18 cellular contexts compared by ENCODE assay signal in the genomic region with DNA sequence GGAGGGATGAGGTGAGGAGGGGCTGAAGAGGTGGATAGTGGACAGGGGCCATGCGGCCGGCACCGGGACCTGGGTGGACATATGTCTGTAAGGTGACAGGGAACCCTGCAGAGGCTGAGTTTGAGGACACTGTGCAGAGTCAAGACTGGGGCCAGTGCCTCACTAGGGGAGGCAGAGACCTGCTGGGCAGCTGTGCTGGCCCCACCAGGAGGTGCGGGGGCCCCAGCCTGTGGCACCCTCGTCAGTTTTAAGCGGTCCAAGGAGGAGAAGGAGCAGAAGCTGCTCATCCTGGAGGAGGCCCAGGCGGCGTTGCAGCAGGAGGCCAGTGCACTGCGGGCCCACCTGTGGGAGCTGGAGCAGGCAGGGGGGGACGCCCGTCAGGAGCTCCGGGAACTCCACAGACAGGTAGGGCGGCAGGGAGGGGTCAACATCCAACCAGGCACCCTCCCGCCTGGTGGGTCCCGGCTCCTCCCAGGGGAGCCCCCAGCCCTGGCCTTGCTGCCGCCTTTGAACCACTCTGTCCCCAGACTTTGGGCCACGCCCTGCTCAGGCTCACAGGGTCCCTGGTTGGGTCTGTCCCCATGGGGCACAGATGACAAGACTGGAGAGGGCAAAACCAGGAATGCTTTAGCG. TPM values are rescaled to one million over a fixed set of nuclear protein-coding genes. Genes with fewer than 3 reads are reported as not detected.
DNase-seq lines count a peak whose midpoint lies in the region; ATAC-seq and TF ChIP-seq lines count a peak whose summit lies in the region.
"Had no signal": no experiment of that assay in that cellular context is flagged by ENCODE, and none has a peak within 500 bp of the region (broad histone marks: within the 10 kb centered on the region; RNA-seq: fewer than 3 reads in every experiment).

No MANE protein-coding gene starts in this region.

- no peaks in the 10 kb centered on the region for H3K36me3 ChIP-seq in left lung
- H3K36me3 ChIP-seq: cardiac muscle cell had no signal

- no peak overlapping the region for H4K5ac ChIP-seq in H9 (ENCODE audit: insufficient read length, low read depth, low read length)

- intact Hi-C loops in left lung (cut with DNase I) (no loop called here), posterior vena cava (cut with DNase I) (loop anchor here in 1 of 2 donors (1.0 kb wide), 1 partner anchor 39 kb away; no protein-coding TSS in a partner anchor)

- no peaks in the 10 kb centered on the region for H3K27me3 ChIP-seq in H9 (ENCODE audit: insufficient read depth, low read length)
- H3K27me3 ChIP-seq in left lung = no peaks in the 10 kb centered on the region
- H3K27me3 ChIP-seq: cardiac muscle cell had no signal

- H2BK5ac ChIP-seq in H9 (ENCODE audit: insufficient read length, low read length) = no peak overlapping the region

- H2BK15ac ChIP-seq in H9 (ENCODE audit: low read depth, low read length) = no peak overlapping the region

- no peak overlapping the region for H3K56ac ChIP-seq in H9 (ENCODE audit: insufficient read length, low read depth, low read length)

- DNase-seq in H9 (peak; percentile 14), NB4 (ENCODE audit: low read depth) (peak; percentile 15), left lung (peak; percentile 32 to 74), posterior vena cava (ENCODE audit: low spot score) (peak; percentile 78), SHP77 (lab: John Stamatoyannopoulos, UW) (no peak), hypothalamus (lab: John Stamatoyannopoulos, UW) (no peak), amniotic stem cell (lab: John Stamatoyannopoulos, UW) (no peak)
- DNase-seq: activated CD4-positive, alpha-beta T cell treated with anti-CD3 and anti-CD28 coated beads, Interleukin-2, amount 50 U/mL, for 1 hour; NCI-H2081 treated with DMSO at 0.1 percent for 48 hours; NCI-H510A treated with DMSO at 0.1 percent for 48 hours; nucleus accumbens; SIG-M5; stimulated activated CD4-positive, alpha-beta T cell treated with anti-CD3 and anti-CD28 coated beads, Interleukin-2, amount 100 ng/mL, for 24 hours had no signal

- no peak overlapping the region for H2BK20ac ChIP-seq in H9 (ENCODE audit: low read depth, low read length, poor library complexity, severe bottlenecking)

- no peak overlapping the region for H2AFZ ChIP-seq in H9 (ENCODE audit: low read length)

- no peak overlapping the region for H3K18ac ChIP-seq in H9 (ENCODE audit: insufficient read length, low read depth, low read length)

- H4K20me1 ChIP-seq in H9 (ENCODE audit: control insufficient read depth, insufficient read depth, insufficient read length) = no peaks in the 10 kb centered on the region

- peak overlapping the region in 1 of 3 experiments; percentile 27; a peak in 2 of 7 replicates for H3K27ac Mint-ChIP-seq in H9
- H3K27ac Mint-ChIP-seq: mesothelial cell of epicardium had no signal

- H4K8ac ChIP-seq in H9 (replicated peaks; ENCODE audit: insufficient read length, low read depth, low read length) = no peak overlapping the region

- no peaks in the 10 kb centered on the region for H3K9me3 Mint-ChIP-seq in H9
- H3K9me3 Mint-ChIP-seq: mesothelial cell of epicardium had no signal

- TF ChIP-seq POLR2A in NB4 (IDR thresholded peaks at IDR 0.05; ENCODE audit: extremely low read depth, insufficient read length) = no peak

- no peak overlapping the region for H2AK5ac ChIP-seq in H9 (ENCODE audit: insufficient read length, low read length)

- TF ChIP-seq CTCF in H9 (conservative IDR thresholded peaks at IDR 0.05) = no peak
- TF ChIP-seq CTCF in NB4 (IDR thresholded peaks at IDR 0.05; ENCODE audit: low read depth, low read length) = no peak
- TF ChIP-seq CTCF in left lung (IDR thresholded peaks at IDR 0.05) = no peak

- no peaks in the 10 kb centered on the region for H3K23me2 ChIP-seq in H9 (ENCODE audit: insufficient read length, low read depth, low read length, poor library complexity, severe bottlenecking)

- H3K9ac ChIP-seq in H9 (ENCODE audit: extremely low read depth, insufficient read length, low read length) = no peak overlapping the region

- no CpG with 5 or more reads among the region's 18 CpGs for WGBS in H9 (ENCODE audit: extremely low coverage, insufficient read length, low lambda C conversion rate)

- H3K79me2 ChIP-seq in H9 (ENCODE audit: insufficient read depth, low read length) = no peaks in the 10 kb centered on the region

- no peak overlapping the region for H3K4me2 ChIP-seq in H9 (ENCODE audit: insufficient read depth, insufficient read length, low read length)

- no peak overlapping the region for H3K4me3 Mint-ChIP-seq in H9
- H3K4me3 Mint-ChIP-seq: mesothelial cell of epicardium had no signal

- H3K9me3 ChIP-seq in H9 (ENCODE audit: control insufficient read depth, low read depth, low read length) (no peaks in the 10 kb centered on the region), left lung (no peaks in the 10 kb centered on the region)

- no peak overlapping the region for H3K4ac ChIP-seq in H9 (ENCODE audit: low read depth, low read length)

- H3K23ac ChIP-seq in H9 (ENCODE audit: insufficient read length, low read depth, low read length) = no peak overlapping the region

- no peaks in the 10 kb centered on the region for H3K79me1 ChIP-seq in H9 (ENCODE audit: insufficient read depth, low read depth, low read length, poor library complexity, severe bottlenecking)

- H3K4me1 Mint-ChIP-seq in H9 = peaks cover 3 to 4% of the 10 kb centered on the region in 2 experiments; a peak in 3 of 4 replicates
- H3K4me1 Mint-ChIP-seq: mesothelial cell of epicardium had no signal

- no peak overlapping the region for H2BK120ac ChIP-seq in H9 (ENCODE audit: low read depth, low read length, poor library complexity, severe bottlenecking)

- no peak overlapping the region for H4K91ac ChIP-seq in H9 (ENCODE audit: insufficient read length, low read depth, low read length)

- no peak overlapping the region for H3T11ph ChIP-seq in H9 (ENCODE audit: low read length)

- no peak overlapping the region for H3K27ac ChIP-seq in H9 (ENCODE audit: insufficient read length, low read depth, low read length)
- no peak overlapping the region for H3K27ac ChIP-seq in left lung
- H3K27ac ChIP-seq: cardiac muscle cell had no signal

- no peaks in the 10 kb centered on the region; the same call in 1 of the 2 replicates for H3K4me1 ChIP-seq in H9 (ENCODE audit: insufficient read depth, low read length)
- peaks cover 0 to 27% of the 10 kb centered on the region in 2 donors for H3K4me1 ChIP-seq in left lung

- H2BK12ac ChIP-seq in H9 (ENCODE audit: insufficient read length, low read depth, low read length) = no peak overlapping the region

- no peak overlapping the region for H3K14ac ChIP-seq in H9 (ENCODE audit: insufficient read depth, low read length)

- no peaks in the 10 kb centered on the region for H3K27me3 Mint-ChIP-seq in H9 (ENCODE audit: low read depth)

- H3K4me3 ChIP-seq in NB4 (ENCODE audit: low read depth, low read length) (no peak overlapping the region), left lung (no peak overlapping the region)
- H3K4me3 ChIP-seq: cardiac muscle cell had no signal

- H3K36me3 Mint-ChIP-seq in H9 (ENCODE audit: insufficient read depth in 1 of 3, low read depth in 3 of 3) = no peaks in the 10 kb centered on the region
- H3K36me3 Mint-ChIP-seq: mesothelial cell of epicardium had no signal

- no peak for ATAC-seq in left lung

RNA-seq across cellular contexts. Expression of a gene that starts 34.1 kb away (rescaled TPM):
- total RNA-seq in H9 (2021) = 1.8 and 2.5 TPM in 2 replicates
- total RNA-seq in left lung = 10 to 100 TPM; 36.4 to 48.2 TPM
- total RNA-seq in posterior vena cava = 10 to 100 TPM; 39.7 to 62.7 TPM

RNA-seq across cellular contexts. Expression of a gene that starts 58.2 kb away (rescaled TPM):
- total RNA-seq in H9 (2021) = not detected in 2 replicates
- 1 to 10 TPM in 1 of 2 donors, under 1 TPM in 1; 0.32 to 2.3 TPM for total RNA-seq in left lung
- under 1 TPM in 1 of 2 donors, not detected in 1; 0.09 TPM for total RNA-seq in posterior vena cava
- total RNA-seq: cardiac muscle cell, G401, glomerular endothelial cell, H4 had no signal

Comparison
In these comparisons a context has a peak if more than half of its experiments do, and no peak if none do; other contexts are left out.
1. DNase-seq: peak in H9 (single experiment), NB4 (single experiment), left lung (2 of 2) and posterior vena cava (single experiment); none in SHP77 (0 of 2), hypothalamus (0 of 51) and amniotic stem cell (single experiment).
2. RNA of a gene that starts 34.1 kb away (total RNA-seq): 39.7 to 62.7 TPM in posterior vena cava and 36.4 to 48.2 TPM in left lung; 1.8 to 2.5 TPM in H9; every median in the first group is over 10 times any median in the second.